8 cellular contexts compared by ENCODE assay signal in the genomic region with DNA sequence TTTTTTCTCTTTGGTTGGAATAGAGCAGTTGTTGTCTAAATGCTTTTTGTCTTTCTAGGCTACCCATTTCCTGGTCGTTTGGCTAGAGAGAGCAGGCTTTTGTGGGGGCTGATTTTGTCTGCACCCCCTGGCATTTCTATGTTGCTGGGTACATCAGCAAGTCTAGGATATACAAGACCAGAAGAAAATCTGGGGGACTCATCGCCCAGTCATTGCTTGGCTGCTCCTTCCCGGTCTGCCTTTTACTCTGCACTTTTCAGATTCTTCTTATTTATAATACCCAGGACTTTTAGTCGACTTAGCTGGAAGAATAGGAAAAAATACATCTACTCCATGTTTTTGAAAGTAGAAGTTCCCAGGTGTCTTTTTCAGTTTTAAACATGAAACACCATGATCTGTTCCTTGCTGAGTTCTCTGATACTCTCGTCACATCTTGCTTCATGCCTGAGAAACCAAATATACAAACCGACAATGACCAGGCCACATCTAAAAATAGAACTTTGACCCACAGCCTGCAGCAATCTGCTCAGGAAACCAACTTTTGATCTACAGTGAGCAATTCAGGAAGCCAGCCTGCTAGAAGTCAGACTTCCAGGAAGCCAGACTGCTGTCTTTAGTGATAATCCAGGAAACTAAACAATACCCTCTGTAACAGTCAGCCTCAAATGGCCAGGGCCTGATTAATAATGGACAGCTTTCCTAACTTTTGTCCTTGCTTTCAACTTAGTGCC.
DNase-seq lines count a peak whose midpoint lies in the region; ATAC-seq and TF ChIP-seq lines count a peak whose summit lies in the region.

No MANE protein-coding gene starts in this region.

- no peak overlapping the region for H3K4me3 ChIP-seq in upper lobe of left lung

- H3K4me1 Mint-ChIP-seq in activated T-cell treated with anti-CD3 and anti-CD28 coated beads, Interleukin-2, amount 50 U/mL, for 4 hours (ENCODE audit: low read depth) = peaks cover 2% of the 10 kb centered on the region

- no peaks in the 10 kb centered on the region for H3K9me3 ChIP-seq in upper lobe of left lung

- TF ChIP-seq POLR2A in upper lobe of left lung (IDR thresholded peaks at IDR 0.05) = no peak

- H3K27me3 Mint-ChIP-seq in activated T-cell treated with anti-CD3 and anti-CD28 coated beads, Interleukin-2, amount 50 U/mL, for 4 hours (ENCODE audit: low read depth) = peaks cover 7% of the 10 kb centered on the region

- H3K36me3 Mint-ChIP-seq in activated T-cell treated with anti-CD3 and anti-CD28 coated beads, Interleukin-2, amount 50 U/mL, for 4 hours (ENCODE audit: insufficient read depth) = no peaks in the 10 kb centered on the region

- in situ Hi-C loops in GM13976 (cut with MboI; ENCODE audit: low sequenced_read_pairs, unreplicated experiment) = no loop called here

- no peaks in the 10 kb centered on the region for H3K36me3 ChIP-seq in upper lobe of left lung

- H3K27ac ChIP-seq in upper lobe of left lung = no peak overlapping the region

- no peak for TF ChIP-seq EP300 in upper lobe of left lung (IDR thresholded peaks at IDR 0.05)

- intact Hi-C loops in left cardiac atrium (cut with DNase I) = no loop called here

- H3K27me3 ChIP-seq in upper lobe of left lung = no peaks in the 10 kb centered on the region

- TF ChIP-seq CTCF in GM13976 (IDR thresholded peaks at IDR 0.05; ENCODE audit: borderline replicate concordance, control extremely low read depth, extremely low read depth, insufficient read depth, missing control alignments) (no peak), upper lobe of left lung (IDR thresholded peaks at IDR 0.05) (no peak)

- ATAC-seq in GM21786 (IDR thresholded peaks at IDR 0.05; ENCODE audit: unreplicated experiment) (peak; percentile 78), left cardiac atrium (peak in 1 of 2 donors; percentile 79), upper lobe of left lung (ENCODE audit: low FRiP score in 2 of 2) (no peak), HG02571 (IDR thresholded peaks at IDR 0.05; ENCODE audit: unreplicated experiment) (no peak), GM21381 (IDR thresholded peaks at IDR 0.05; ENCODE audit: unreplicated experiment) (no peak)
- ATAC-seq in activated T-cell treated with anti-CD3 and anti-CD28 coated beads, Interleukin-2, amount 50 U/mL, for 4 hours = no peak

- H3K9me3 Mint-ChIP-seq in activated T-cell treated with anti-CD3 and anti-CD28 coated beads, Interleukin-2, amount 50 U/mL, for 4 hours = no peaks in the 10 kb centered on the region

- peaks cover 0 to 6% (median 3%) of the 10 kb centered on the region in 4 donors for H3K4me1 ChIP-seq in upper lobe of left lung

- WGBS in upper lobe of left lung, 2 donors = 48 to 57% methylated on average over 6 of the region's 6 CpGs

- DNase-seq in GM13976 (ENCODE audit: low spot score) (peak; percentile 27), NOMO-1 treated with DMSO at 0.1 percent for 48 hours (lab: John Stamatoyannopoulos, UW; ENCODE audit: unreplicated experiment) (peak; percentile 90), left cardiac atrium (peak; percentile 34), upper lobe of left lung (no peak)
- no peak for DNase-seq in activated T-cell treated with anti-CD3 and anti-CD28 coated beads, Interleukin-2, amount 50 U/mL, for 4 hours

- H3K4me3 Mint-ChIP-seq in activated T-cell treated with anti-CD3 and anti-CD28 coated beads, Interleukin-2, amount 50 U/mL, for 4 hours = no peak overlapping the region

Comparison
In these comparisons a context has a peak if more than half of its experiments do, and no peak if none do; other contexts are left out.
1. DNase-seq: peak in GM13976 (single experiment), NOMO-1 treated with DMSO at 0.1 percent for 48 hours (single experiment) and left cardiac atrium (single experiment); none in upper lobe of left lung (0 of 2) and activated T-cell treated with anti-CD3 and anti-CD28 coated beads, Interleukin-2, amount 50 U/mL, for 4 hours (single experiment).